Comparison of ENCODE assay signal across 8 cellular contexts in the genomic region with DNA sequence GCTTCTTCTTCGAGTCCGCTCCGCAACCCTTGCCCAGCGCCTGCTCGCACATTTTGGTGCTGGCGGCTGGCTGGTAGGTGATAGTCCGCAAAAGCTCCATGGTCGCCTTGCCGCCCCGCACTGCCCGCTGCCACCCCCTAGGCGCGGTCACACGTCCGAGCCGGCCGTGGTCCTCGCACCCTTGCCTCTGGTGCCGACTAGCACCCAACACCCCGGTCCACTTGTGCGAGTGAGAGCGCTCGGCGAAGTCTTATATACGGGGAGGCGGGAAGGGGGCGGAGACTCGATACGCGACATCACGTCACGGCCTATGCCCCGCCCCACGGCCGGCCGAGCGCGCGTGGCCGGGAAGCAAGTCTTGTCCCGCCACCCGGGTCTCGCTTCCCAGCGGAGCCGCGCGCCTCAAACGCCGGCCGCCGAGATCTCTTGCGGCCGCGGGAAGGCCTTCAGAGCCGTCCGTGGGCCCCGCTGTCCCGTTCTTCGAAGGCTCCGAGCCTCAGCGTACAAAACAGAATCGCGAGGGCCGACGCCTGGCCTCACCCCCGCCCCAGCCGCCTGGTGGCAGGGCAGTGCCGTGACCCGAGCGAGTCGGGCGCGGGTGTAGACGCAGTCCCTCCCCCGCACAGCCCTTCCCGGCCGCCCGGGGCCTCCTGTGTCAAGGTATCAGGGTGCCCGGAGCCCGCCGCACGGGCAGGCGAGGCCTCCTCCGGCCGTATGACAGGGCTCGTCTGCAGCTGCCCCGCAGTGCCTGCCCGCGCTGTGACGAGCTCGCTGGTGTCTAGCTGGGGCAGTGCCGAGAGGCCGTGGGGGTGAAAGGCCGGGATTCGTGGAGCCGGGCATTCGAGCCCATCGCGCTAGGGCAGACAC. TPM values are rescaled to one million over a fixed set of nuclear protein-coding genes. Genes with fewer than 3 reads are reported as not detected.
DNase-seq lines count a peak whose midpoint lies in the region; ATAC-seq and TF ChIP-seq lines count a peak whose summit lies in the region.

Gene PLK2 (minus strand): TSS at position 227 of the 867 bp plus-strand sequence. CDS start 127 bp downstream, at position 100.

- ATAC-seq in HG03378 (IDR thresholded peaks at IDR 0.05; ENCODE audit: unreplicated experiment) (peak; percentile 71), esophagus mucosa (peak; percentile 89)
- peak; percentile 81 to 84 for ATAC-seq in activated T-cell treated with anti-CD3 and anti-CD28 coated beads, Interleukin-2, amount 50 U/mL, for 4 hours

- no peaks in the 10 kb centered on the region for H4K20me1 ChIP-seq in OCI-LY3 (ENCODE audit: insufficient read depth, low read length)

- no peaks in the 10 kb centered on the region for H3K79me2 ChIP-seq in OCI-LY3 (ENCODE audit: low read length)

- H3K4me1 Mint-ChIP-seq in activated T-cell treated with anti-CD3 and anti-CD28 coated beads, Interleukin-2, amount 50 U/mL, for 4 hours (ENCODE audit: low read depth), result peaks cover 16% of the 10 kb centered on the region

- TF ChIP-seq CTCF in C4-2B (conservative IDR thresholded peaks at IDR 0.05), result no peak
- no peak for TF ChIP-seq CTCF in OCI-LY3 (IDR thresholded peaks at IDR 0.05; ENCODE audit: low read depth, low read length)

- H3K27me3 ChIP-seq in OCI-LY3 (ENCODE audit: low read depth, low read length) (no peaks in the 10 kb centered on the region), muscle layer of duodenum (ENCODE audit: low read depth, low read length) (no peaks in the 10 kb centered on the region)

- DNase-seq in activated T-cell treated with anti-CD3 and anti-CD28 coated beads, Interleukin-2, amount 50 U/mL, for 4 hours, result peak; percentile 93
- DNase-seq in stimulated activated CD8-positive, alpha-beta memory T cell treated with anti-CD3 and anti-CD28 coated beads, Interleukin-7, amount 100 ng/mL, for 24 hours (ENCODE audit: low read depth), result peak; percentile 77

- peaks cover 10% of the 10 kb centered on the region for H3K27me3 Mint-ChIP-seq in activated T-cell treated with anti-CD3 and anti-CD28 coated beads, Interleukin-2, amount 50 U/mL, for 4 hours (ENCODE audit: low read depth)

- peaks cover 13% of the 10 kb centered on the region for H3K4me1 ChIP-seq in OCI-LY3 (ENCODE audit: low read length)
- peaks cover 6 to 9% of the 10 kb centered on the region in 2 donors for H3K4me1 ChIP-seq in muscle layer of duodenum (ENCODE audit: control insufficient read depth in 1 of 2, insufficient read depth in 2 of 2, low read length in 2 of 2)

- peak within 1 kb of the TSS; percentile 82 for H3K4me3 Mint-ChIP-seq in activated T-cell treated with anti-CD3 and anti-CD28 coated beads, Interleukin-2, amount 50 U/mL, for 4 hours

- H3K9me3 ChIP-seq in OCI-LY3 (ENCODE audit: insufficient read depth, low read length) (no peaks in the 10 kb centered on the region), muscle layer of duodenum (ENCODE audit: control insufficient read depth in 1 of 2, low read length in 2 of 2) (no peaks in the 10 kb centered on the region)

- H3K4me3 ChIP-seq in OCI-LY3 (ENCODE audit: low read length), result peak within 1 kb of the TSS; percentile 71
- peak within 1 kb of the TSS; percentile 87 to 91 for H3K4me3 ChIP-seq in muscle layer of duodenum (ENCODE audit: low read depth in 1 of 2, low read length in 2 of 2)

- no peaks in the 10 kb centered on the region for H3K9me3 Mint-ChIP-seq in activated T-cell treated with anti-CD3 and anti-CD28 coated beads, Interleukin-2, amount 50 U/mL, for 4 hours

- peak; percentile 89 for TF ChIP-seq POLR2A in GM19193 (IDR thresholded peaks at IDR 0.05; ENCODE audit: extremely low read depth, insufficient read depth, insufficient read length)

- peak within 1 kb of the TSS; percentile 23; the same call in 1 of the 2 replicates for H3K9ac ChIP-seq in OCI-LY3 (ENCODE audit: low read length)

- peak within 1 kb of the TSS; percentile 55 for H2AFZ ChIP-seq in OCI-LY3 (ENCODE audit: low read depth, low read length)

- peaks cover 6% of the 10 kb centered on the region for H3K36me3 Mint-ChIP-seq in activated T-cell treated with anti-CD3 and anti-CD28 coated beads, Interleukin-2, amount 50 U/mL, for 4 hours (ENCODE audit: insufficient read depth)

- peak within 1 kb of the TSS; percentile 89 for H3K27ac ChIP-seq in C4-2B
- no peak within 1 kb of the TSS for H3K27ac ChIP-seq in OCI-LY3 (ENCODE audit: low read length)
- peak within 1 kb of the TSS; percentile 75 for H3K27ac ChIP-seq in muscle layer of duodenum (ENCODE audit: low read length)

- H3K36me3 ChIP-seq in OCI-LY3 (replicated peaks; ENCODE audit: low read depth, low read length) (no peaks in the 10 kb centered on the region), muscle layer of duodenum (ENCODE audit: control insufficient read depth in 1 of 2, insufficient read depth in 2 of 2, low read length in 2 of 2) (peaks cover 14 to 17% of the 10 kb centered on the region in 2 donors)

- peak within 1 kb of the TSS; percentile 81 for H3K4me2 ChIP-seq in OCI-LY3 (ENCODE audit: low read length)

RNA-seq across cellular contexts. Expression of gene PLK2, which starts in this region (rescaled TPM):
- total RNA-seq in activated T-cell treated with anti-CD3 and anti-CD28 coated beads, Interleukin-2, amount 50 U/mL, for 4 hours, result 1 to 10 TPM; 2.6 to 5.6 (median 4.4) TPM
- 90.7 TPM for total RNA-seq in esophagus mucosa

Comparison
In these comparisons a context has a peak if more than half of its experiments do, and no peak if none do; other contexts are left out.
1. RNA of gene PLK2 (total RNA-seq): 90.7 TPM in esophagus mucosa (single experiment); 2.6 to 5.6 TPM in activated T-cell treated with anti-CD3 and anti-CD28 coated beads, Interleukin-2, amount 50 U/mL, for 4 hours; every median in the first group is over 10 times any median in the second.
2. Peak in every context shown above with its lines, with median percentiles within 50 percentile points of each other: ATAC-seq.